15 cellular contexts compared by ENCODE assay signal in genomic region chr2:43943809-43944452, GRCh38. TPM values are rescaled to one million over a fixed set of nuclear protein-coding genes. Genes with fewer than 3 reads are reported as not detected.
A peak's percentile ranks its signal among the peaks of the same experiment; 100 is the strongest.
DNase-seq lines count a peak whose midpoint lies in the region; ATAC-seq and TF ChIP-seq lines count a peak whose summit lies in the region.
"Had no signal": no experiment of that assay in that cellular context is flagged by ENCODE, and none has a peak within 500 bp of the region (broad histone marks: within the 10 kb centered on the region; RNA-seq: fewer than 3 reads in every experiment).

No MANE protein-coding gene starts in this region.

- H3K36me3 Mint-ChIP-seq in H9 (ENCODE audit: insufficient read depth in 1 of 3, low read depth in 3 of 3) = peaks cover 33 to 84% (median 78%) of the 10 kb centered on the region in 3 experiments; a peak in 6 of 7 replicates
- H3K36me3 Mint-ChIP-seq in progenitor cell of endocrine pancreas (ENCODE audit: insufficient read depth) = peaks cover 47% of the 10 kb centered on the region

- H3K27me3 Mint-ChIP-seq in H9 (ENCODE audit: low read depth) = no peaks in the 10 kb centered on the region
- peaks cover 30% of the 10 kb centered on the region for H3K27me3 Mint-ChIP-seq in progenitor cell of endocrine pancreas
- H3K27me3 Mint-ChIP-seq: naive B cell had no signal

- no peak overlapping the region for H4K8ac ChIP-seq in H9 (replicated peaks; ENCODE audit: insufficient read length, low read depth, low read length)

- H2BK5ac ChIP-seq in H9 (ENCODE audit: insufficient read length, low read length) = no peak overlapping the region

- H2BK20ac ChIP-seq in H9 (ENCODE audit: low read depth, low read length, poor library complexity, severe bottlenecking) = no peak overlapping the region

- H2BK12ac ChIP-seq in H9 (ENCODE audit: insufficient read length, low read depth, low read length) = no peak overlapping the region

- H3K9ac ChIP-seq in H9 (ENCODE audit: extremely low read depth, insufficient read length, low read length) = no peak overlapping the region
- H3K9ac ChIP-seq: GM23248 had no signal

- no peaks in the 10 kb centered on the region for H4K20me1 ChIP-seq in H9 (ENCODE audit: control insufficient read depth, insufficient read depth, insufficient read length)

- no peak overlapping the region for H2AFZ ChIP-seq in H9 (ENCODE audit: low read length)
- H2AFZ ChIP-seq: GM23248, hepatocyte had no signal

- no peaks in the 10 kb centered on the region for H3K79me1 ChIP-seq in H9 (ENCODE audit: insufficient read depth, low read depth, low read length, poor library complexity, severe bottlenecking)

- DNase-seq in H9 (no peak), NCI-H1694 (lab: John Stamatoyannopoulos, UW) (peak; percentile 97), SK-N-DZ (ENCODE audit: low spot score) (peak; percentile 5), progenitor cell of endocrine pancreas (ENCODE audit: low spot score, unreplicated experiment) (no peak), left lobe of liver (ENCODE audit: low spot score) (no peak), AG08396 (ENCODE audit: low spot score) (no peak)
- no peak for DNase-seq in activated CD4-positive, CD25-positive, alpha-beta regulatory T cell (lab: John Stamatoyannopoulos, UW)
- DNase-seq: erythroblast; GM23248; left lung; naive B cell; stimulated activated CD4-positive, alpha-beta T cell treated with anti-CD3 and anti-CD28 coated beads, Interleukin-4, amount 100 ng/mL, for 24 hours; stimulated activated naive CD4-positive, alpha-beta T cell had no signal

- H4K91ac ChIP-seq in H9 (ENCODE audit: insufficient read length, low read depth, low read length) = no peak overlapping the region

- no peaks in the 10 kb centered on the region for H3K9me3 ChIP-seq in H9 (ENCODE audit: control insufficient read depth, low read depth, low read length)
- H3K9me3 ChIP-seq: left lung had no signal

- no peak overlapping the region for H4K5ac ChIP-seq in H9 (ENCODE audit: insufficient read length, low read depth, low read length)

- no peaks in the 10 kb centered on the region for H3K23me2 ChIP-seq in H9 (ENCODE audit: insufficient read length, low read depth, low read length, poor library complexity, severe bottlenecking)

- H3K23ac ChIP-seq in H9 (ENCODE audit: insufficient read length, low read depth, low read length) = no peak overlapping the region

- no CpG with 5 or more reads among the region's 5 CpGs for WGBS in H9 (ENCODE audit: extremely low coverage, insufficient read length, low lambda C conversion rate)

- no peaks in the 10 kb centered on the region for H3K9me3 Mint-ChIP-seq in H9
- no peaks in the 10 kb centered on the region for H3K9me3 Mint-ChIP-seq in progenitor cell of endocrine pancreas (ENCODE audit: low read depth)
- H3K9me3 Mint-ChIP-seq: naive B cell had no signal

- no peak overlapping the region for H3K56ac ChIP-seq in H9 (ENCODE audit: insufficient read length, low read depth, low read length)

- TF ChIP-seq CTCF in H9 (conservative IDR thresholded peaks at IDR 0.05) = no peak
- no peak for TF ChIP-seq CTCF in progenitor cell of endocrine pancreas (IDR thresholded peaks at IDR 0.05; ENCODE audit: unreplicated experiment)

- no peak overlapping the region for H3K4ac ChIP-seq in H9 (ENCODE audit: low read depth, low read length)

- H3K4me2 ChIP-seq in H9 (ENCODE audit: insufficient read depth, insufficient read length, low read length) = peak overlapping the region; percentile 37
- H3K4me2 ChIP-seq: hepatocyte had no signal

- H3K14ac ChIP-seq in H9 (ENCODE audit: insufficient read depth, low read length) = no peak overlapping the region

- no peaks in the 10 kb centered on the region for H3K27me3 ChIP-seq in H9 (ENCODE audit: insufficient read depth, low read length)
- H3K27me3 ChIP-seq: hepatocyte, left lung had no signal

- no peak overlapping the region for H2AK5ac ChIP-seq in H9 (ENCODE audit: insufficient read length, low read length)

- H3K79me2 ChIP-seq in H9 (ENCODE audit: insufficient read depth, low read length) = 0 out of 2 replicates have a peak, but pooled peaks cover 2% of the 10 kb centered on the region
- H3K79me2 ChIP-seq: hepatocyte had no signal

- H3T11ph ChIP-seq in H9 (ENCODE audit: low read length) = no peak overlapping the region

- ATAC-seq in left lobe of liver (no peak), HG02938 (IDR thresholded peaks at IDR 0.05; ENCODE audit: unreplicated experiment) (no peak)
- ATAC-seq: left lung had no signal

- H2BK15ac ChIP-seq in H9 (ENCODE audit: low read depth, low read length) = no peak overlapping the region

- peak overlapping the region in 2 of 3 experiments; percentile 47 to 83; a peak in 4 of 7 replicates for H3K27ac Mint-ChIP-seq in H9
- peak overlapping the region; percentile 10 for H3K27ac Mint-ChIP-seq in progenitor cell of endocrine pancreas
- H3K27ac Mint-ChIP-seq: naive B cell had no signal

- peaks cover 30 to 43% of the 10 kb centered on the region in 2 experiments for H3K4me1 Mint-ChIP-seq in H9
- H3K4me1 Mint-ChIP-seq in progenitor cell of endocrine pancreas (ENCODE audit: low read depth) = peaks cover 23% of the 10 kb centered on the region
- H3K4me1 Mint-ChIP-seq: naive B cell had no signal

- H2BK120ac ChIP-seq in H9 (ENCODE audit: low read depth, low read length, poor library complexity, severe bottlenecking) = no peak overlapping the region

- H3K4me1 ChIP-seq in H9 (ENCODE audit: insufficient read depth, low read length) = peaks cover 5% of the 10 kb centered on the region
- H3K4me1 ChIP-seq: left lung had no signal

- H3K27ac ChIP-seq in H9 (ENCODE audit: insufficient read length, low read depth, low read length) = peak overlapping the region; percentile 68
- H3K27ac ChIP-seq: GM23248, hepatocyte, left lung had no signal

- no peak overlapping the region for H3K4me3 Mint-ChIP-seq in H9
- no peak overlapping the region for H3K4me3 Mint-ChIP-seq in progenitor cell of endocrine pancreas (ENCODE audit: low read depth)
- H3K4me3 Mint-ChIP-seq: naive B cell had no signal

- no peak overlapping the region for H3K18ac ChIP-seq in H9 (ENCODE audit: insufficient read length, low read depth, low read length)

RNA-seq across cellular contexts. Expression of gene LRPPRC, which starts 51.9 kb away (rescaled TPM):
- total RNA-seq in H9 (2021) = 182 and 183 TPM in 2 replicates
- 121 and 123 TPM in 2 replicates for polyA plus RNA-seq in SK-N-DZ (2014; cell fraction: cytosol; rRNA removed)
- polyA plus RNA-seq in SK-N-DZ (2014; cell fraction: nucleus; rRNA removed) = 89.4 and 125 TPM in 2 replicates
- 105 and 114 TPM in 2 replicates for total RNA-seq in progenitor cell of endocrine pancreas
- 38.4 TPM for total RNA-seq in left lobe of liver

Comparison
In these comparisons a context has a peak if more than half of its experiments do, and no peak if none do; other contexts are left out.
1. DNase-seq: peak in NCI-H1694 (single experiment) and SK-N-DZ (single experiment); none in H9 (single experiment), progenitor cell of endocrine pancreas (single experiment), left lobe of liver (single experiment), activated CD4-positive, CD25-positive, alpha-beta regulatory T cell (0 of 4) and AG08396 (single experiment).